Comparison of ENCODE assay signal across 23 cellular contexts in the genomic region with DNA sequence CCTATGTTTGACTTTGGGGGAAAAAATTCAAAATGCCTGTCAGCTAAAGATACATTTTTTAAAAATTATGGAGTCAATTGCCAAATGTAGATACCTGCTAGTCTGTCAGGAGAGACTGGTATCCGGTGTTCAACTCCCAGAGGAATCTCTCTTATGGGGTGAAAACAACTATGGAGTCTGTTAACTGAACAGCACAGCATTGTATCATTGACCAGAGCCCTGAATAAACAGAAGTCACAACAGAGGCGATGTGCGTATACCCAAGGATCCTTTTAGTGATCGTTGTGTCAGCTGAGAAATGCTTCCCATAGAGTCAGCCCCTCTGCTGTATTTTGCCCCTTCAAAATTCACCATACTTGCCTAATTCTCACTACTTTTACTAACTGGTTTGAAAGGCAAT.
"Had no signal": no experiment of that assay in that cellular context is flagged by ENCODE, and none has a peak within 500 bp of the region (broad histone marks: within the 10 kb centered on the region; RNA-seq: fewer than 3 reads in every experiment).

No MANE protein-coding gene starts in this region.

- H3K36me3 ChIP-seq: stomach, suprapubic skin, thoracic aorta, tibial artery, tibial nerve, transverse colon, upper lobe of left lung, upper lobe of right lung, uterus, vagina had no signal

- H3K27me3 ChIP-seq: stomach, suprapubic skin, testis, tibial artery, tibial nerve, transverse colon, upper lobe of left lung, upper lobe of right lung, uterus, vagina had no signal

- DNase-seq: stimulated activated CD4-positive, alpha-beta T cell treated with anti-CD3 and anti-CD28 coated beads, Interleukin-2, amount 100 ng/mL, for 48 hours; stimulated activated CD4-positive, alpha-beta T cell treated with anti-CD3 and anti-CD28 coated beads, Interleukin-4, amount 100 ng/mL, for 1 hour; stimulated activated CD4-positive, alpha-beta T cell treated with anti-CD3 and anti-CD28 coated beads, Interleukin-4, amount 100 ng/mL, for 24 hours; stimulated activated CD4-positive, alpha-beta T cell treated with anti-CD3 and anti-CD28 coated beads, Interleukin-4, amount 100 ng/mL, for 4 hours; stimulated activated CD8-positive, alpha-beta memory T cell treated with anti-CD3 and anti-CD28 coated beads, Interleukin-4, amount 100 ng/mL, for 48 hours; stimulated activated naive B cell treated with anti-CD40 and anti-IgM and Interleukin-4, amounts not matched to agents 10 μg/mL and 1 μg/mL and 100 μg/mL, for 72 hours; stimulated activated naive CD4-positive, alpha-beta T cell; stimulated activated naive CD4-positive, alpha-beta T cell treated with Interleukin-2 at 50 U/mL for 16 hours; stimulated activated naive CD8-positive, alpha-beta T cell treated with anti-CD3 and anti-CD28 coated beads, Interleukin-15, amount 100 ng/mL, for 72 hours; stimulated activated naive CD8-positive, alpha-beta T cell treated with anti-CD3 and anti-CD28 coated beads, Interleukin-15, Interleukin-2, amounts not matched to agents 100 U/mL and 50 U/mL, for 24 hours; stomach; substantia nigra; testis; tibial artery; transverse colon; trophoblast cell; upper lobe of left lung; upper lobe of right lung; uterus had no signal

- H3K4me1 ChIP-seq: stomach, suprapubic skin, testis, tibial artery, tibial nerve, transverse colon, upper lobe of left lung, upper lobe of right lung, uterus, vagina had no signal

- H3K4me3 ChIP-seq: stomach, suprapubic skin, testis, thoracic aorta, tibial artery, tibial nerve, transverse colon, upper lobe of left lung, upper lobe of right lung, uterus, vagina had no signal

- H3K9me3 ChIP-seq: stomach, suprapubic skin, testis, thoracic aorta, tibial artery, tibial nerve, transverse colon, upper lobe of left lung, upper lobe of right lung, uterus, vagina had no signal

- H3K27ac ChIP-seq: stomach, suprapubic skin, testis, thoracic aorta, tibial artery, tibial nerve, transverse colon, upper lobe of left lung, upper lobe of right lung, uterus, vagina had no signal
